ENCODE assay signal across 18 cellular contexts in the genomic region with DNA sequence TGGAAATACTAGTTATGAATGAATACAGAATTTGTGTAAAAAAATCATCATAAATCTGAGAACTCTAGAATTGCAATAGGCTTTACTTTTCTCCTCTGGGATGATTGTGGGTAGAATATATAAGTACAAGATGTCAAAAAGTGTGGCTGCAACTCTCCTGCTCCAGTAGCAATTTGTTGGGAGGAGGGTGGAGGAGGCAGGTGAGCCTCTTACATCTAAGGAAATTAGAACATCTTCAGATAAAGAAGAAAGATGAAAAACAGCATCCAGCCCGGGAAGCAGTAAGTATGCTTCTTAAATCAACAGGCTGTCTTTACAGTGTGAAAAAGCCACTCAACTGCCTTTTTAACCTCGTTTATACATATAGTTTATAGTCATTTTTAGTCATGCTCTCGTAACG.
"Had no signal": no experiment of that assay in that cellular context is flagged by ENCODE, and none has a peak within 500 bp of the region (broad histone marks: within the 10 kb centered on the region; RNA-seq: fewer than 3 reads in every experiment).

No MANE protein-coding gene starts in this region.

- ATAC-seq: activated CD8-positive, alpha-beta memory T cell treated with anti-CD3 and anti-CD28 coated beads, Interleukin-2, amount 10 ng/mL, durations not matched to agents 7 days and 5 days; activated naive CD4-positive, alpha-beta T cell treated with anti-CD3 and anti-CD28 coated beads, Interleukin-2, amount 50 U/mL, for 72 hours; WTC11 had no signal

- H3K9me3 ChIP-seq: Peyer's patch had no signal

- H3K4me3 Mint-ChIP-seq: activated CD4-positive, alpha-beta T cell treated with anti-CD3 and anti-CD28 coated beads, Interleukin-2, amount 10 ng/mL, durations not matched to agents 24 days and 14 days; activated CD8-positive, alpha-beta memory T cell treated with anti-CD3 and anti-CD28 coated beads, Interleukin-2, amount 10 ng/mL, durations not matched to agents 7 days and 5 days; T-helper 1 cell treated with Interleukin-12 subunit alpha and Interleukin-12 subunit beta and Interleukin-4 antibody, amounts not matched to agents 30 μg/mL and 1 μg/mL, for 36 hours; WTC11 had no signal

- H3K4me3 ChIP-seq: cardiac muscle cell, Peyer's patch had no signal

- H3K27ac Mint-ChIP-seq: activated CD4-positive, alpha-beta T cell treated with anti-CD3 and anti-CD28 coated beads, Interleukin-2, amount 10 ng/mL, durations not matched to agents 24 days and 14 days; activated CD8-positive, alpha-beta memory T cell treated with anti-CD3 and anti-CD28 coated beads, Interleukin-2, amount 10 ng/mL, durations not matched to agents 7 days and 5 days; activated naive CD4-positive, alpha-beta T cell treated with anti-CD3 and anti-CD28 coated beads, Interleukin-2, amount 50 U/mL, for 72 hours; T-helper 1 cell treated with Interleukin-12 subunit alpha and Interleukin-12 subunit beta and Interleukin-4 antibody, amounts not matched to agents 30 μg/mL and 1 μg/mL, for 36 hours; WTC11 had no signal

- H3K4me1 ChIP-seq: Peyer's patch had no signal

- H3K4me1 Mint-ChIP-seq: activated CD4-positive, alpha-beta T cell treated with anti-CD3 and anti-CD28 coated beads, Interleukin-2, amount 10 ng/mL, durations not matched to agents 24 days and 14 days; activated CD8-positive, alpha-beta memory T cell treated with anti-CD3 and anti-CD28 coated beads, Interleukin-2, amount 10 ng/mL, durations not matched to agents 7 days and 5 days; WTC11 had no signal

- H3K9me3 Mint-ChIP-seq: activated CD4-positive, alpha-beta T cell treated with anti-CD3 and anti-CD28 coated beads, Interleukin-2, amount 10 ng/mL, durations not matched to agents 24 days and 14 days; activated naive CD4-positive, alpha-beta T cell treated with anti-CD3 and anti-CD28 coated beads, Interleukin-2, amount 50 U/mL, for 72 hours; T-helper 1 cell treated with Interleukin-12 subunit alpha and Interleukin-12 subunit beta and Interleukin-4 antibody, amounts not matched to agents 30 μg/mL and 1 μg/mL, for 36 hours; WTC11 had no signal

- H3K36me3 Mint-ChIP-seq: WTC11 had no signal

- H3K27me3 Mint-ChIP-seq: activated CD4-positive, alpha-beta T cell treated with anti-CD3 and anti-CD28 coated beads, Interleukin-2, amount 10 ng/mL, durations not matched to agents 24 days and 14 days; activated CD8-positive, alpha-beta memory T cell treated with anti-CD3 and anti-CD28 coated beads, Interleukin-2, amount 10 ng/mL, durations not matched to agents 7 days and 5 days had no signal

- H3K27ac ChIP-seq: brain microvascular endothelial cell, cardiac muscle cell, Peyer's patch, RWPE1 had no signal

- H3K27me3 ChIP-seq: brain microvascular endothelial cell, cardiac muscle cell, Peyer's patch had no signal

- DNase-seq: activated CD4-positive, alpha-beta T cell treated with anti-CD3 and anti-CD28 coated beads for 1 hour; activated CD4-positive, alpha-beta T cell treated with anti-CD3 and anti-CD28 coated beads, Interleukin-2, amount 10 ng/mL, durations not matched to agents 24 days and 14 days; activated CD4-positive, alpha-beta T cell treated with anti-CD3 and anti-CD28 coated beads, Interleukin-2, amount 50 U/mL, for 48 hours; activated CD8-positive, alpha-beta memory T cell treated with anti-CD3 and anti-CD28 coated beads, Interleukin-2, amount 10 ng/mL, durations not matched to agents 7 days and 5 days; brain microvascular endothelial cell; Kasumi-1; KBM-7; NCI-H1105 treated with DMSO at 0.1 percent for 48 hours; NCI-H1436 treated with DMSO at 0.1 percent for 48 hours; NCI-H187; NCI-H2081; Peyer's patch; SHP77 treated with DMSO at 0.1 percent for 48 hours had no signal

- H3K36me3 ChIP-seq: brain microvascular endothelial cell, cardiac muscle cell, Peyer's patch had no signal
